Comparison of ENCODE assay signal across 19 cellular contexts in the genomic region with DNA sequence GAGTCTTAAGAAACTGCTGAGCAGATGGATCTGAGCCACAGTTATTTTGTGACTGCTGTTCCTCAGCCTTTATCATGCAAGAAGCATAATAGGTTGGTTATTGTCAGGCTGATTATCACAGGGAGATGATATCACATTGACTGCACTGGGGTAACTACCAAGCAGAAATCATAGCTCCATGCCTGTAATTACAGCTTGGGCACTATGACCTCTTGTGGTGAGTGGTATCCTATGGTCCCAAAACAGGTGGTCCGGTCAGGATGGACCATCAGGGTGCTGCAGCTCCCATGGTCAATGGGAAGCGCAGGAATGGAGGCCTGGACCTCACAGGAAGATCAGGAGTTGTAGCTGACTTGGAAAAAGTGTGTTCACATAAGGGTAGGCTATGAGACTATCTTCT.
"Had no signal": no experiment of that assay in that cellular context is flagged by ENCODE, and none has a peak within 500 bp of the region (broad histone marks: within the 10 kb centered on the region; RNA-seq: fewer than 3 reads in every experiment).

No MANE protein-coding gene starts in this region.

- H3K27ac ChIP-seq: epithelial cell of prostate, esophagus squamous epithelium, parathyroid adenoma, prostate gland, testis, tibial nerve had no signal

- H3K4me3 ChIP-seq: esophagus squamous epithelium, prostate gland, testis, tibial nerve had no signal

- DNase-seq: effector memory CD4-positive, alpha-beta T cell; esophagus squamous epithelium; foreskin fibroblast; hippocampal formation; mesendoderm; naive B cell; nephron progenitor cell; stimulated activated CD4-positive, alpha-beta T cell treated with anti-CD3 and anti-CD28 coated beads, Interleukin-2, amount 100 ng/mL, for 24 hours; stimulated activated CD4-positive, alpha-beta T cell treated with anti-CD3 and anti-CD28 coated beads, Interleukin-4, amount 100 ng/mL, for 4 hours; stimulated activated naive B cell treated with anti-CD40 and anti-IgM and Interleukin-4, amounts not matched to agents 10 μg/mL and 1 μg/mL and 100 μg/mL, for 72 hours; stimulated activated naive CD8-positive, alpha-beta T cell treated with anti-CD3 and anti-CD28 coated beads, Interleukin-15, amount 100 ng/mL, for 72 hours; testis had no signal

- H3K36me3 ChIP-seq: esophagus squamous epithelium, prostate gland, tibial nerve had no signal

- H3K4me1 ChIP-seq: parathyroid adenoma, prostate gland, testis had no signal

- H3K4me1 Mint-ChIP-seq: nephron progenitor cell had no signal

- H3K9me3 ChIP-seq: esophagus squamous epithelium, prostate gland, testis, tibial nerve had no signal

- H3K4me3 Mint-ChIP-seq: central memory CD8-positive, alpha-beta T cell; nephron progenitor cell; stimulated activated naive B cell treated with anti-CD40 and anti-IgM and Interleukin-4, amounts not matched to agents 10 μg/mL and 1 μg/mL and 100 μg/mL, for 72 hours had no signal

- H3K27me3 ChIP-seq: esophagus squamous epithelium, testis, tibial nerve had no signal

- H3K27me3 Mint-ChIP-seq: central memory CD8-positive, alpha-beta T cell; naive B cell; stimulated activated naive B cell treated with anti-CD40 and anti-IgM and Interleukin-4, amounts not matched to agents 10 μg/mL and 1 μg/mL and 100 μg/mL, for 72 hours; stimulated activated naive CD8-positive, alpha-beta T cell treated with anti-CD3 and anti-CD28 coated beads, Interleukin-15, amount 100 ng/mL, for 72 hours had no signal

- H3K9me3 Mint-ChIP-seq: central memory CD8-positive, alpha-beta T cell; naive B cell; nephron progenitor cell; stimulated activated naive CD8-positive, alpha-beta T cell treated with anti-CD3 and anti-CD28 coated beads, Interleukin-15, amount 100 ng/mL, for 72 hours had no signal

- H3K9ac ChIP-seq: parathyroid adenoma had no signal

- ATAC-seq: left lobe of liver; sciatic nerve; stimulated activated naive B cell treated with anti-CD40 and anti-IgM and Interleukin-4, amounts not matched to agents 10 μg/mL and 1 μg/mL and 100 μg/mL, for 72 hours; stimulated activated naive CD8-positive, alpha-beta T cell treated with anti-CD3 and anti-CD28 coated beads, Interleukin-15, amount 100 ng/mL, for 72 hours had no signal

- H2AFZ ChIP-seq: parathyroid adenoma had no signal

- H3K27ac Mint-ChIP-seq: naive B cell; nephron progenitor cell; stimulated activated naive B cell treated with anti-CD40 and anti-IgM and Interleukin-4, amounts not matched to agents 10 μg/mL and 1 μg/mL and 100 μg/mL, for 72 hours; stimulated activated naive CD8-positive, alpha-beta T cell treated with anti-CD3 and anti-CD28 coated beads, Interleukin-15, amount 100 ng/mL, for 72 hours had no signal

- H3K36me3 Mint-ChIP-seq: naive B cell; stimulated activated naive B cell treated with anti-CD40 and anti-IgM and Interleukin-4, amounts not matched to agents 10 μg/mL and 1 μg/mL and 100 μg/mL, for 72 hours had no signal
